Comparison of ENCODE assay signal across 8 cellular contexts in genomic region chr19:10543059-10543419, GRCh38. TPM values are rescaled to one million over a fixed set of nuclear protein-coding genes. Genes with fewer than 3 reads are reported as not detected.
DNase-seq lines count a peak whose midpoint lies in the region; ATAC-seq and TF ChIP-seq lines count a peak whose summit lies in the region.

No MANE protein-coding gene starts in this region.

- WGBS in body of pancreas, 2 donors: 44 to 49% methylated on average over 8 of the region's 8 CpGs

- TF ChIP-seq CTCF in 22Rv1 (IDR thresholded peaks at IDR 0.05) (no peak), body of pancreas (IDR thresholded peaks at IDR 0.05) (no peak)

- H3K27ac ChIP-seq in 22Rv1 (peak overlapping the region; percentile 82), HUES48 (ENCODE audit: low read depth, low read length) (no peak overlapping the region), body of pancreas (peak overlapping the region; percentile 77 to 98 (median 95)), muscle layer of duodenum (ENCODE audit: low read length) (no peak overlapping the region)

- H3K9me3 ChIP-seq in HUES48 (ENCODE audit: control insufficient read depth, insufficient read depth, low read length) (no peaks in the 10 kb centered on the region), body of pancreas (no peaks in the 10 kb centered on the region), muscle layer of duodenum (ENCODE audit: control insufficient read depth in 1 of 2, low read length in 2 of 2) (no peaks in the 10 kb centered on the region)

- H3K36me3 ChIP-seq in HUES48 (ENCODE audit: control insufficient read depth, insufficient read depth, low read length) (peaks cover 12% of the 10 kb centered on the region), body of pancreas (replicated peaks in 1 of 2; ENCODE audit: insufficient read depth in 1 of 2, low read depth in 2 of 2) (peaks cover 0 to 5% of the 10 kb centered on the region in 2 donors), muscle layer of duodenum (ENCODE audit: control insufficient read depth in 1 of 2, insufficient read depth in 2 of 2, low read length in 2 of 2) (peaks cover 0 to 9% of the 10 kb centered on the region in 2 donors)

- no peaks in the 10 kb centered on the region for H3K27me3 ChIP-seq in HUES48 (ENCODE audit: control insufficient read depth, insufficient read depth, low read length)
- H3K27me3 ChIP-seq in body of pancreas: no peaks in the 10 kb centered on the region
- no peaks in the 10 kb centered on the region for H3K27me3 ChIP-seq in muscle layer of duodenum (ENCODE audit: low read depth, low read length)

- DNase-seq in body of pancreas (no peak), NCI-H1930 (lab: John Stamatoyannopoulos, UW) (no peak), SW 1271 (lab: John Stamatoyannopoulos, UW) (no peak)
- DNase-seq in stimulated activated CD4-positive, alpha-beta T cell treated with anti-CD3 and anti-CD28 coated beads, Interleukin-1b, Interleukin-23, amount 100 ng/mL, for 48 hours: no peak

- intact Hi-C loops in body of pancreas (cut with DNase I): no loop called here

- no peak for TF ChIP-seq POLR2A in body of pancreas (IDR thresholded peaks at IDR 0.05)

- H3K4me1 ChIP-seq in HUES48 (ENCODE audit: control insufficient read depth, insufficient read depth, low read length) (no peaks in the 10 kb centered on the region), body of pancreas (peaks cover 26% of the 10 kb centered on the region), muscle layer of duodenum (ENCODE audit: control insufficient read depth in 1 of 2, insufficient read depth in 2 of 2, low read length in 2 of 2) (peaks cover 0 to 19% of the 10 kb centered on the region in 2 donors)

- H3K4me3 ChIP-seq in HUES48 (ENCODE audit: low read depth, low read length) (peak overlapping the region; percentile 90), body of pancreas (peak overlapping the region; percentile 78 to 95), muscle layer of duodenum (ENCODE audit: low read depth in 1 of 2, low read length in 2 of 2) (peak overlapping the region; percentile 42 to 85)

- no peak overlapping the region for H3K9ac ChIP-seq in HUES48 (ENCODE audit: low read depth, low read length)

- ATAC-seq in body of pancreas (peak; percentile 25), GM21825 (IDR thresholded peaks at IDR 0.05; ENCODE audit: unreplicated experiment) (no peak)

RNA-seq across cellular contexts. Expression of gene ATG4D, which starts 0.7 kb away (rescaled TPM):
- 10 to 100 TPM; 20.4 to 23.3 TPM for total RNA-seq in body of pancreas

RNA-seq across cellular contexts. Expression of gene KRI1, which starts 22.8 kb away (rescaled TPM):
- 10 to 100 TPM; 24.1 to 28.8 TPM for total RNA-seq in body of pancreas

RNA-seq across cellular contexts. Expression of gene CDKN2D, which starts 25.7 kb away (rescaled TPM):
- 1 to 10 TPM; 2.6 to 4.9 TPM for total RNA-seq in body of pancreas

RNA-seq across cellular contexts. Expression of gene S1PR5, which starts 25.8 kb away (rescaled TPM):
- 1 to 10 TPM; 1.0 to 1.6 TPM for total RNA-seq in body of pancreas

RNA-seq across cellular contexts. Expression of gene KEAP1, which starts 39.9 kb away (rescaled TPM):
- total RNA-seq in body of pancreas: 10 to 100 TPM; 30.9 to 37.6 TPM

Comparison
In these comparisons a context has a peak if more than half of its experiments do, and no peak if none do; other contexts are left out.
1. H3K27ac ChIP-seq: peak in 22Rv1 (single experiment) and body of pancreas (4 of 4); none in HUES48 (single experiment) and muscle layer of duodenum (single experiment).
2. Peak in every context shown above with its lines, with median percentiles within 50 percentile points of each other: H3K4me3 ChIP-seq.